ENCODE assay signal across 23 cellular contexts in the genomic region with DNA sequence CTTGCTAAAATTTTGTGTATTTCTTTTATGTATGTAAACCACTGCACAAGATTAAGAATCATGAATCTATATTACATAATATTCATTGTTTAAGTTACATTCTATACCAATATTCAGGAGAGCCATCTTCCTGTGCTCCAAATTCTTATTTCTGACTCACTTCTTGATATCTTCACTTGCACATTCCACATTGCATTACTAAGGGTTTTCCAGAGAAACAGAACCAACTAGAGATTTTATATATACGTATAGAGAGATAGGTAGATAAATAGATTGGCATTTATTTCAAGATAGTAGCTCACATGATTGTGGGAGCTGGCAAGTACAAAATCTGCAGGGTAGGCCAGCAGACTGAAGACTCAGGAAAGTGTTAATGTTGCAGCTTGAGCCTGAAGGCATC.
"Had no signal": no experiment of that assay in that cellular context is flagged by ENCODE, and none has a peak within 500 bp of the region (broad histone marks: within the 10 kb centered on the region; RNA-seq: fewer than 3 reads in every experiment).

No MANE protein-coding gene starts in this region.

- DNase-seq: effector memory CD4-positive, alpha-beta T cell; esophagus squamous epithelium; immature natural killer cell; kidney; left colon; left ventricle myocardium superior; mesenchymal stem cell; midbrain; nucleus accumbens; ovary; sigmoid colon; stimulated activated CD4-positive, alpha-beta T cell treated with anti-CD3 and anti-CD28 coated beads, Interleukin-2, amount 100 ng/mL, for 24 hours; stimulated activated CD4-positive, alpha-beta T cell treated with anti-CD3 and anti-CD28 coated beads, Interleukin-4, amount 100 ng/mL, for 4 hours; stimulated activated naive B cell treated with anti-CD40 and anti-IgM and Interleukin-4, amounts not matched to agents 10 μg/mL and 1 μg/mL and 100 μg/mL, for 72 hours; stimulated activated naive CD8-positive, alpha-beta T cell treated with anti-CD3 and anti-CD28 coated beads, Interleukin-15, amount 100 ng/mL, for 72 hours; testis; transverse colon had no signal

- H3K36me3 ChIP-seq: esophagus squamous epithelium, neural progenitor cell, ovary, right atrium auricular region, sigmoid colon, transverse colon had no signal

- H3K4me1 ChIP-seq: foreskin keratinocyte, neural progenitor cell, right atrium auricular region, testis, transverse colon had no signal

- H3K9me3 ChIP-seq: esophagus squamous epithelium, right atrium auricular region, sigmoid colon, testis, transverse colon had no signal

- H3K27ac ChIP-seq: esophagus squamous epithelium, foreskin keratinocyte, neural progenitor cell, ovary, right atrium auricular region, sigmoid colon, skin epidermis, testis, transverse colon had no signal

- H3K27me3 ChIP-seq: esophagus squamous epithelium, foreskin keratinocyte, ovary, right atrium auricular region, sigmoid colon, testis had no signal

- H3K4me3 ChIP-seq: esophagus squamous epithelium, lung, neural progenitor cell, ovary, right atrium auricular region, sigmoid colon, skin epidermis, testis, transverse colon had no signal

- ATAC-seq: foreskin keratinocyte; left colon; left ventricle myocardium superior; natural killer cell treated with Interleukin-12 subunit alpha and Interleukin-12 subunit beta and Interleukin-15 and Interleukin-18, amount 100 ng/mL, for 72 hours; stimulated activated naive B cell treated with anti-CD40 and anti-IgM and Interleukin-4, amounts not matched to agents 10 μg/mL and 1 μg/mL and 100 μg/mL, for 72 hours; stimulated activated naive CD8-positive, alpha-beta T cell treated with anti-CD3 and anti-CD28 coated beads, Interleukin-15, amount 100 ng/mL, for 72 hours had no signal
